Comparison of ENCODE assay signal across 8 cellular contexts in genomic region chrX:76172325-76172887, GRCh38. TPM values are rescaled to one million over a fixed set of nuclear protein-coding genes. Genes with fewer than 3 reads are reported as not detected.
DNase-seq lines count a peak whose midpoint lies in the region; ATAC-seq and TF ChIP-seq lines count a peak whose summit lies in the region.

No MANE protein-coding gene starts in this region.

- peak overlapping the region; percentile 96 to 98 for H3K27ac Mint-ChIP-seq in effector memory CD8-positive, alpha-beta T cell
- peak overlapping the region; percentile 94 to 99 (median 96) for H3K27ac Mint-ChIP-seq in naive thymus-derived CD8-positive, alpha-beta T cell

- peaks cover 12% of the 10 kb centered on the region for H3K36me3 Mint-ChIP-seq in activated T-cell treated with anti-CD3 and anti-CD28 coated beads, Interleukin-2, amount 50 U/mL, for 4 hours (ENCODE audit: insufficient read depth)
- peaks cover 21% of the 10 kb centered on the region for H3K36me3 Mint-ChIP-seq in effector memory CD8-positive, alpha-beta T cell (ENCODE audit: insufficient read depth)
- H3K36me3 Mint-ChIP-seq in naive thymus-derived CD8-positive, alpha-beta T cell: peaks cover 0 to 28% (median 6%) of the 10 kb centered on the region in 3 donors

- TF ChIP-seq POLR2A in NB4 (IDR thresholded peaks at IDR 0.05; ENCODE audit: extremely low read depth, insufficient read length): no peak

- no peaks in the 10 kb centered on the region for H3K27me3 Mint-ChIP-seq in activated T-cell treated with anti-CD3 and anti-CD28 coated beads, Interleukin-2, amount 50 U/mL, for 4 hours (ENCODE audit: low read depth)
- H3K27me3 Mint-ChIP-seq in effector memory CD8-positive, alpha-beta T cell: no peaks in the 10 kb centered on the region
- no peaks in the 10 kb centered on the region for H3K27me3 Mint-ChIP-seq in naive thymus-derived CD8-positive, alpha-beta T cell

- no peaks in the 10 kb centered on the region for H3K9me3 Mint-ChIP-seq in activated T-cell treated with anti-CD3 and anti-CD28 coated beads, Interleukin-2, amount 50 U/mL, for 4 hours
- H3K9me3 Mint-ChIP-seq in effector memory CD8-positive, alpha-beta T cell: no peaks in the 10 kb centered on the region
- H3K9me3 Mint-ChIP-seq in naive thymus-derived CD8-positive, alpha-beta T cell: no peaks in the 10 kb centered on the region

- POLR2A ChIA-PET in naive thymus-derived CD8-positive, alpha-beta T cell (lab: Charles Lee): interaction anchor here (0.8 to 1.7 kb wide), 4 partner anchors 11 to 1557 kb away, joined by 3 to 14 read pairs (median 4); partner anchors contain the start of gene RLIM

- H3K4me3 Mint-ChIP-seq in activated T-cell treated with anti-CD3 and anti-CD28 coated beads, Interleukin-2, amount 50 U/mL, for 4 hours: peak overlapping the region; percentile 91
- H3K4me3 Mint-ChIP-seq in effector memory CD8-positive, alpha-beta T cell: peak overlapping the region; percentile 85 to 89
- H3K4me3 Mint-ChIP-seq in naive thymus-derived CD8-positive, alpha-beta T cell: peak overlapping the region; percentile 85 to 97 (median 95)

- H3K4me3 ChIP-seq in NB4 (ENCODE audit: low read depth, low read length): peak overlapping the region; percentile 75

- no peak for DNase-seq in activated T-cell treated with anti-CD3 and anti-CD28 coated beads, Interleukin-2, amount 50 U/mL, for 4 hours
- no peak for DNase-seq in activated T-cell treated with anti-CD3 and anti-CD28 coated beads, Interleukin-2, amount 50 U/mL, for 1 hour
- DNase-seq in NB4 (ENCODE audit: low read depth): no peak
- no peak for DNase-seq in effector memory CD8-positive, alpha-beta T cell
- no peak for DNase-seq in naive thymus-derived CD8-positive, alpha-beta T cell
- DNase-seq in COLO829 (ENCODE audit: low spot score): no peak
- no peak for DNase-seq in NCI-H1436 treated with DMSO at 0.1 percent for 48 hours (lab: John Stamatoyannopoulos, UW)
- no peak for DNase-seq in activated CD8-positive, alpha-beta memory T cell treated with anti-CD3 and anti-CD28 coated beads, Interleukin-2, amount 50 U/mL, for 4 hours

- H3K4me1 Mint-ChIP-seq in activated T-cell treated with anti-CD3 and anti-CD28 coated beads, Interleukin-2, amount 50 U/mL, for 4 hours (ENCODE audit: low read depth): peaks cover 61% of the 10 kb centered on the region
- H3K4me1 Mint-ChIP-seq in effector memory CD8-positive, alpha-beta T cell (ENCODE audit: low read depth in 2 of 2): peaks cover 31 to 43% of the 10 kb centered on the region in 2 donors
- peaks cover 25 to 57% (median 55%) of the 10 kb centered on the region in 4 donors for H3K4me1 Mint-ChIP-seq in naive thymus-derived CD8-positive, alpha-beta T cell

- TF ChIP-seq CTCF in NB4 (IDR thresholded peaks at IDR 0.05; ENCODE audit: low read depth, low read length): no peak

- ATAC-seq in activated T-cell treated with anti-CD3 and anti-CD28 coated beads, Interleukin-2, amount 50 U/mL, for 4 hours: peak in 1 of 2 donors; percentile 67
- peak; percentile 47 for ATAC-seq in effector memory CD8-positive, alpha-beta T cell (replicated peaks)
- ATAC-seq in naive thymus-derived CD8-positive, alpha-beta T cell: peak; percentile 52 to 56

RNA-seq across cellular contexts. Expression of gene PBDC1, which starts 0.5 kb away (rescaled TPM):
- 10 to 100 TPM; 44.4 to 46.8 (median 44.4) TPM for total RNA-seq in activated T-cell treated with anti-CD3 and anti-CD28 coated beads, Interleukin-2, amount 50 U/mL, for 4 hours
- total RNA-seq in naive thymus-derived CD8-positive, alpha-beta T cell: 10 to 100 TPM; 23.9 to 26.3 TPM
- 10 to 100 TPM; 31.6 to 54.1 (median 36.9) TPM for polyA plus RNA-seq in naive thymus-derived CD8-positive, alpha-beta T cell
